ENCODE assay signal across 24 cellular contexts in the genomic region with DNA sequence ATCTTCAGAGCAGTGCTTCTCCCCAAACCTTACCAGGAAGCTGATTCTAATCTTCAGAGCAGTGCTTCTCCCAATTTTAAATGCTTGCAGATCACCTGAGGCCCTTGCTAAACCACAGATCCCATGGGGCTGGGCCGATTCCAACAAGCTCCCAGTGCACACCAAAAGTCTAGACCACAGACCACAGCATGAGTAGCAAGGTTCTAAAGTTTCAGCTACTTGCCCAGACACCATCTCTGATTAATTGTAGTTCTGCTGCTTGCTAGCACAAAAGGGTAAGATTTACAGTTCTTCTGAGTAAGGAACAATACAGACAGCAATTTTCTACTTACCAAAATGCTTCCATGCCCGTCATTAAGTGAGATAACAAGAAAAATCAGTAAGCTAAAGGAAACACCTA. TPM values are rescaled to one million over a fixed set of nuclear protein-coding genes. Genes with fewer than 3 reads are reported as not detected.
DNase-seq lines count a peak whose midpoint lies in the region; ATAC-seq, FAIRE-seq and TF ChIP-seq lines count a peak whose summit lies in the region.
"Had no signal": no experiment of that assay in that cellular context is flagged by ENCODE, and none has a peak within 500 bp of the region (broad histone marks: within the 10 kb centered on the region; RNA-seq: fewer than 3 reads in every experiment).

No MANE protein-coding gene starts in this region.

- no peak overlapping the region for H3K14ac ChIP-seq in H9 (ENCODE audit: insufficient read depth, low read length)

- no peak overlapping the region for H2AK5ac ChIP-seq in H9 (ENCODE audit: insufficient read length, low read length)

- 0% methylated on average over 2 of the region's 2 CpGs for WGBS in HepG2 (ENCODE audit: low lambda C conversion rate)
- no CpG with 5 or more reads among the region's 2 CpGs for WGBS in H9 (ENCODE audit: extremely low coverage, insufficient read length, low lambda C conversion rate)

- FAIRE-seq in HepG2 (lab: Jason Lieb, UNC) = no peak
- FAIRE-seq: colon had no signal

- H4K20me1 ChIP-seq in HepG2 (ENCODE audit: insufficient read depth, low read length) (no peaks in the 10 kb centered on the region), H9 (ENCODE audit: control insufficient read depth, insufficient read depth, insufficient read length) (no peaks in the 10 kb centered on the region)

- H3K56ac ChIP-seq in H9 (ENCODE audit: insufficient read length, low read depth, low read length) = no peak overlapping the region

- H3K4me1 Mint-ChIP-seq in activated T-cell treated with anti-CD3 and anti-CD28 coated beads, Interleukin-2, amount 50 U/mL, for 4 hours (ENCODE audit: low read depth) = peaks cover 15% of the 10 kb centered on the region
- H3K4me1 Mint-ChIP-seq in T-helper 2 cell treated with Interferon-gamma antibody and Interleukin-4, amounts not matched to agents 5 μg/mL and 100 μg/mL, for 36 hours (ENCODE audit: low read depth) = peaks cover 31% of the 10 kb centered on the region
- no peaks in the 10 kb centered on the region for H3K4me1 Mint-ChIP-seq in H9
- H3K4me1 Mint-ChIP-seq: brain, endodermal cell had no signal

- no peaks in the 10 kb centered on the region for H3K9me3 Mint-ChIP-seq in activated T-cell treated with anti-CD3 and anti-CD28 coated beads, Interleukin-2, amount 50 U/mL, for 4 hours
- no peaks in the 10 kb centered on the region for H3K9me3 Mint-ChIP-seq in T-helper 2 cell treated with Interferon-gamma antibody and Interleukin-4, amounts not matched to agents 5 μg/mL and 100 μg/mL, for 36 hours
- H3K9me3 Mint-ChIP-seq in H9 = no peaks in the 10 kb centered on the region
- H3K9me3 Mint-ChIP-seq: brain; CD8-positive, alpha-beta memory T cell; endodermal cell had no signal

- no peaks in the 10 kb centered on the region for H3K79me1 ChIP-seq in H9 (ENCODE audit: insufficient read depth, low read depth, low read length, poor library complexity, severe bottlenecking)

- H2BK120ac ChIP-seq in H9 (ENCODE audit: low read depth, low read length, poor library complexity, severe bottlenecking) = no peak overlapping the region

- no peak overlapping the region for H4K91ac ChIP-seq in H9 (ENCODE audit: insufficient read length, low read depth, low read length)

- no peaks in the 10 kb centered on the region; a peak in 1 of 5 replicates for H3K27me3 ChIP-seq in HepG2 (ENCODE audit: control insufficient read depth in 1 of 2, insufficient read depth in 2 of 2, low read length in 2 of 2)
- H3K27me3 ChIP-seq in H9 (ENCODE audit: insufficient read depth, low read length) = no peaks in the 10 kb centered on the region

- H3K36me3 ChIP-seq in HEK293 (ENCODE audit: control insufficient read depth in 2 of 2, insufficient read depth in 1 of 2, low read length in 2 of 2) (no peaks in the 10 kb centered on the region), HepG2 (replicated peaks in 1 of 2; ENCODE audit: control insufficient read depth in 1 of 2, insufficient read depth in 2 of 2, low read length in 2 of 2) (no peaks in the 10 kb centered on the region)

- H3K79me2 ChIP-seq in HepG2 (ENCODE audit: insufficient read depth, low read length) (no peaks in the 10 kb centered on the region), H9 (ENCODE audit: insufficient read depth, low read length) (no peaks in the 10 kb centered on the region)

- BruUV-seq in HepG2 (replicated peaks; lab: Mats Ljungman, UMichigan) = no TSS peak

- H3K9me3 ChIP-seq in HEK293 (ENCODE audit: control insufficient read depth, insufficient read depth, low read depth, low read length) (no peaks in the 10 kb centered on the region), HepG2 (ENCODE audit: low read length) (no peaks in the 10 kb centered on the region), H9 (ENCODE audit: control insufficient read depth, low read depth, low read length) (no peaks in the 10 kb centered on the region)

- no peak overlapping the region for H3K4me3 Mint-ChIP-seq in activated T-cell treated with anti-CD3 and anti-CD28 coated beads, Interleukin-2, amount 50 U/mL, for 4 hours
- peak overlapping the region; percentile 60 for H3K4me3 Mint-ChIP-seq in T-helper 2 cell treated with Interferon-gamma antibody and Interleukin-4, amounts not matched to agents 5 μg/mL and 100 μg/mL, for 36 hours
- H3K4me3 Mint-ChIP-seq in H9 = no peak overlapping the region
- H3K4me3 Mint-ChIP-seq: brain; CD8-positive, alpha-beta memory T cell; endodermal cell had no signal

- peaks cover 2% of the 10 kb centered on the region; the same call in 1 of the 2 replicates for H3K4me1 ChIP-seq in HEK293 (ENCODE audit: control insufficient read depth, insufficient read depth, low read length)
- H3K4me1 ChIP-seq in HepG2 (ENCODE audit: insufficient read depth, low read length) = no peaks in the 10 kb centered on the region
- H3K4me1 ChIP-seq in H9 (ENCODE audit: insufficient read depth, low read length) = no peaks in the 10 kb centered on the region

- no peak for TF ChIP-seq RAD21 in HepG2 (CRISPR knock-in tag; IDR thresholded peaks at IDR 0.05)

- no peaks in the 10 kb centered on the region for H3K36me3 Mint-ChIP-seq in activated T-cell treated with anti-CD3 and anti-CD28 coated beads, Interleukin-2, amount 50 U/mL, for 4 hours (ENCODE audit: insufficient read depth)
- H3K36me3 Mint-ChIP-seq in T-helper 2 cell treated with Interferon-gamma antibody and Interleukin-4, amounts not matched to agents 5 μg/mL and 100 μg/mL, for 36 hours (ENCODE audit: low read depth) = no peaks in the 10 kb centered on the region
- no peaks in the 10 kb centered on the region for H3K36me3 Mint-ChIP-seq in H9 (ENCODE audit: insufficient read depth in 1 of 3, low read depth in 3 of 3)
- H3K36me3 Mint-ChIP-seq: brain; CD8-positive, alpha-beta memory T cell had no signal

- CTCF ChIA-PET in HEK293 (lab: Yijun Ruan, JAX) = no interaction called here
- CTCF ChIA-PET in HepG2 (lab: Yijun Ruan, JAX; ENCODE audit: low intra/inter-chr PET ratio, low total read pairs) = no interaction called here

- intact Hi-C loops in HepG2 (cut with micrococcal nuclease; ENCODE audit: unreplicated experiment) = no loop called here

- no peak overlapping the region for H3K9ac ChIP-seq in HepG2 (ENCODE audit: insufficient read depth, low read depth, low read length)
- no peak overlapping the region for H3K9ac ChIP-seq in H9 (ENCODE audit: extremely low read depth, insufficient read length, low read length)

- no peak for DNase-seq in activated T-cell treated with anti-CD3 and anti-CD28 coated beads, Interleukin-2, amount 50 U/mL, for 4 hours
- DNase-seq in activated T-cell treated with anti-CD3 and anti-CD28 coated beads for 4 hours (no peak), non-pigmented ciliary epithelial cell (ENCODE audit: low read depth) (peak; percentile 5), AG08395 (ENCODE audit: low spot score) (no peak), HepG2 (ENCODE audit: low spot score) (no peak), H9 (no peak)
- DNase-seq in T-helper 2 cell treated with Interferon-gamma antibody and Interleukin-4, amounts not matched to agents 5 μg/mL and 100 μg/mL, for 36 hours (ENCODE audit: low spot score) = peak; percentile 22
- DNase-seq: activated naive CD4-positive, alpha-beta T cell; CD8-positive, alpha-beta memory T cell; endodermal cell; KBM-7; midbrain; NCI-H1092; SHP77 treated with DMSO at 0.1 percent for 48 hours had no signal

- no peak overlapping the region for H2BK12ac ChIP-seq in H9 (ENCODE audit: insufficient read length, low read depth, low read length)

- peaks cover 7% of the 10 kb centered on the region for H3K27me3 Mint-ChIP-seq in activated T-cell treated with anti-CD3 and anti-CD28 coated beads, Interleukin-2, amount 50 U/mL, for 4 hours (ENCODE audit: low read depth)
- peaks cover 29% of the 10 kb centered on the region for H3K27me3 Mint-ChIP-seq in T-helper 2 cell treated with Interferon-gamma antibody and Interleukin-4, amounts not matched to agents 5 μg/mL and 100 μg/mL, for 36 hours (ENCODE audit: low read depth)
- peaks cover 63% of the 10 kb centered on the region for H3K27me3 Mint-ChIP-seq in H9 (ENCODE audit: low read depth)

- no peaks in the 10 kb centered on the region for H3K23me2 ChIP-seq in H9 (ENCODE audit: insufficient read length, low read depth, low read length, poor library complexity, severe bottlenecking)

- TF ChIP-seq POLR2A in HepG2 (IDR thresholded peaks at IDR 0.05; ENCODE audit: insufficient read depth in 1 of 2, low read depth in 2 of 2, low read length in 2 of 2) = no peak

- TF ChIP-seq CTCF in HEK293 (tag by site-specific recombination; IDR thresholded peaks at IDR 0.05) = no peak
- no peak for TF ChIP-seq CTCF in HepG2 (CRISPR knock-in tag; IDR thresholded peaks at IDR 0.05)
- no peak for TF ChIP-seq CTCF in H9 (conservative IDR thresholded peaks at IDR 0.05)

- POLR2A ChIA-PET in HEK293 (lab: Yijun Ruan, JAX) (no interaction called here), HepG2 (lab: Yijun Ruan, JAX) (no interaction called here)

- H3K18ac ChIP-seq in H9 (ENCODE audit: insufficient read length, low read depth, low read length) = no peak overlapping the region

- H3K23ac ChIP-seq in H9 (ENCODE audit: insufficient read length, low read depth, low read length) = no peak overlapping the region

- no peak overlapping the region for H2BK20ac ChIP-seq in H9 (ENCODE audit: low read depth, low read length, poor library complexity, severe bottlenecking)

- no peak overlapping the region for H3K4me3 ChIP-seq in HEK293 (ENCODE audit: low read depth, low read length)
- no peak overlapping the region for H3K4me3 ChIP-seq in HepG2 (replicated peaks in 1 of 3; ENCODE audit: insufficient read depth in 1 of 3, low read depth in 2 of 3, low read length in 3 of 3)
- H3K4me3 ChIP-seq: smooth muscle cell had no signal

- H4K5ac ChIP-seq in H9 (ENCODE audit: insufficient read length, low read depth, low read length) = no peak overlapping the region

- no peak overlapping the region for H3K4ac ChIP-seq in H9 (ENCODE audit: low read depth, low read length)

- ATAC-seq in activated T-cell treated with anti-CD3 and anti-CD28 coated beads, Interleukin-2, amount 50 U/mL, for 4 hours = peak; percentile 35 to 43
- no peak for ATAC-seq in HepG2
- ATAC-seq: left lobe of liver had no signal

- H3T11ph ChIP-seq in H9 (ENCODE audit: low read length) = no peak overlapping the region

- H3K27ac ChIP-seq in HEK293 (ENCODE audit: extremely low read depth, low read depth, low read length) (0 out of 2 replicates have a peak overlapping the region, but pooled peaks have one; percentile 16), HepG2 (ENCODE audit: extremely low read length, insufficient read depth, low read length) (no peak overlapping the region), H9 (ENCODE audit: insufficient read length, low read depth, low read length) (no peak overlapping the region)

- no peak overlapping the region for H2BK15ac ChIP-seq in H9 (ENCODE audit: low read depth, low read length)

- no peak overlapping the region for H2AFZ ChIP-seq in HepG2 (ENCODE audit: low read length)
- no peak overlapping the region for H2AFZ ChIP-seq in H9 (ENCODE audit: low read length)

- no peak overlapping the region for H4K8ac ChIP-seq in H9 (replicated peaks; ENCODE audit: insufficient read length, low read depth, low read length)

- H3K4me2 ChIP-seq in HepG2 (ENCODE audit: low read depth, low read length) (no peak overlapping the region), H9 (ENCODE audit: insufficient read depth, insufficient read length, low read length) (no peak overlapping the region)
- H3K4me2 ChIP-seq: smooth muscle cell had no signal

- in situ Hi-C loops in HepG2 (cut with HindIII; ENCODE audit: extremely low pct_ligation_motif_present, low pct_unique_long_range_greater_than_20kb) = no loop called here

- no peak overlapping the region for H2BK5ac ChIP-seq in H9 (ENCODE audit: insufficient read length, low read length)

- TF ChIP-seq EP300 in HepG2 (IDR thresholded peaks at IDR 0.05; ENCODE audit: low read depth in 2 of 2, low read length in 2 of 2) (no peak), HepG2 (CRISPR knock-in tag; IDR thresholded peaks at IDR 0.05; ENCODE audit: borderline replicate concordance) (no peak)

- peak overlapping the region; percentile 9 for H3K27ac Mint-ChIP-seq in T-helper 2 cell treated with Interferon-gamma antibody and Interleukin-4, amounts not matched to agents 5 μg/mL and 100 μg/mL, for 36 hours
- no peak overlapping the region for H3K27ac Mint-ChIP-seq in H9
- H3K27ac Mint-ChIP-seq: brain; CD8-positive, alpha-beta memory T cell; endodermal cell had no signal

RNA-seq across cellular contexts. Expression of a gene that starts 12.2 kb away (rescaled TPM):
- total RNA-seq in activated T-cell treated with anti-CD3 and anti-CD28 coated beads, Interleukin-2, amount 50 U/mL, for 4 hours = not detected
- not detected in 2 replicates for total RNA-seq in HepG2 (2016; rRNA removed; fragmentation: Illumina TruSeq; extraction: Trizol)
- not detected in 2 replicates for total RNA-seq in HepG2 (2016; cell fraction: cytosol; rRNA removed; fragmentation: Illumina TruSeq; extraction: Trizol; ENCODE audit: low read depth)
- not detected in 2 replicates for total RNA-seq in HepG2 (2016; cell fraction: insoluble cytoplasmic fraction; rRNA removed; fragmentation: Illumina TruSeq; extraction: Trizol)
- total RNA-seq in HepG2 (2016; cell fraction: membrane; rRNA removed; fragmentation: Illumina TruSeq; extraction: Trizol) = not detected in 2 replicates
- total RNA-seq in HepG2 (2016; cell fraction: nucleus; rRNA removed; fragmentation: Illumina TruSeq; extraction: Trizol) = not detected in 2 replicates
- not detected in 2 replicates for polyA plus RNA-seq in HepG2 (2011; rRNA removed)
- polyA plus RNA-seq in HepG2 (2011; cell fraction: cytosol; rRNA removed) = not detected in 2 replicates
- not detected in 2 replicates for polyA plus RNA-seq in HepG2 (2011; cell fraction: nucleus; rRNA removed)
- not detected in 2 replicates for polyA plus RNA-seq in HepG2 (2012)
- polyA plus RNA-seq in HepG2 (2016; cell fraction: cytosol; fragmentation: Illumina TruSeq; extraction: Trizol; ENCODE audit: low read depth) = not detected in 2 replicates
- polyA plus RNA-seq in HepG2 (2016; cell fraction: insoluble cytoplasmic fraction; fragmentation: Illumina TruSeq; extraction: Trizol; ENCODE audit: low read depth) = not detected in 2 replicates
- not detected in 2 replicates for polyA plus RNA-seq in HepG2 (2016; cell fraction: membrane; fragmentation: Illumina TruSeq; extraction: Trizol; ENCODE audit: low read depth)
- not detected in 2 replicates for polyA plus RNA-seq in HepG2 (2016; cell fraction: nucleus; fragmentation: Illumina TruSeq; extraction: Trizol; ENCODE audit: insufficient read depth, low read depth)
- not detected in 2 replicates for polyA minus RNA-seq in HepG2 (2011; rRNA and poly(A)+ RNA removed; ENCODE audit: low replicate concordance)
- polyA minus RNA-seq in HepG2 (2011; cell fraction: cytosol; rRNA and poly(A)+ RNA removed) = not detected in 2 replicates
- polyA minus RNA-seq in HepG2 (2011; cell fraction: nucleus; rRNA and poly(A)+ RNA removed) = not detected in 2 replicates
- not detected in 2 replicates for total RNA-seq in H9 (2021)
- total RNA-seq: CD8-positive, alpha-beta memory T cell; endodermal cell; left lobe of liver; OCI-LY7; posterior vena cava; temporal lobe had no signal
- polyA plus RNA-seq: AG04450; CD8-positive, alpha-beta memory T cell; neural cell had no signal

Comparison
In these comparisons a context has a peak if more than half of its experiments do, and no peak if none do; other contexts are left out.
1. DNase-seq: peak in T-helper 2 cell treated with Interferon-gamma antibody and Interleukin-4, amounts not matched to agents 5 μg/mL and 100 μg/mL, for 36 hours (single experiment) and non-pigmented ciliary epithelial cell (single experiment); none in activated T-cell treated with anti-CD3 and anti-CD28 coated beads, Interleukin-2, amount 50 U/mL, for 4 hours (single experiment), activated T-cell treated with anti-CD3 and anti-CD28 coated beads for 4 hours (single experiment), AG08395 (single experiment), HepG2 (single experiment) and H9 (single experiment).